In the genomic region with DNA sequence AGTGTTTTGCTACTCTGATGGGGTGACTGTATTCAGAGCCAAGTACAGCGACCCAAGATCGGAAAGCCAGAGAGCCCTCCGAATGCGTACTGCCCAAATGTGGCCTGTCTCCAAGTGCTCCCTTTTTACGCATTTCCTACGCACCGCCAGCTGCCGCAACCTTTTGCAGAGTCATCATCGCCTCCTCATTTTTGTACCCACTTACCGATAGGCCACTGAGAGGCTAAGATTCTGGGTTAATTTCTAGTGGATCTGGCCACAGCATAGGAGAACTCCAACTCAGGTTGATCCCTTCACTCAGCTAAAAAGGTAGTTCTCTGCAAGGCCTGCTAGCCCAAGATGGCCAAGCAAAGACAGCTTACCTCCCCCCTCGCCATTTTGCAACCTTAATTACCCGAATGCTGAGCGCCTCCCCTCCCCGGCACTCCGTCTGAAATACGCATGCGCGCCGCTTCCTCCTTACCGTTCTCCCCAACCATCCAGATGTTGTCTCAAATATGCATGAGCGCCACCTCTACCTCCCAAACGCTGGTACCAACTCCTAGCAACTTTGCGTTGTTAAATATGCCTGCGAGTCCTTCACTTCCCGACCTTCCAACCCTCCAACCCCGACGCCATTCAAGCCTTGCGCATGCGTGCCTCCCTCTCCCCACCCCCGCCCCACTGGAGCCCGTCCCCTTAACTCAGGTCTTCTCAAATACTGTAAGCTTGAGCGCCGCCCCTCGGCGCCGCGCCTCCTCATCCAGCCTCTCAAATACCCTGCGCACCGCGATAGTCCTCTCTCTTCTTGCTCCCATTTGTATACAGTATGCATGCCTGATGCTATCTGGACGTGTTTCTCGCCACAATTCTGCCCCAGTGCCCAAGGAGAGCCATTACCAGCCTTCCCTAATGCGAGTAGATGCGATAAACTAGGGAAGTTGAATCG, we compare ENCODE assay signal across 8 cellular contexts. TPM values are rescaled to one million over a fixed set of nuclear protein-coding genes. Genes with fewer than 3 reads are reported as not detected.
DNase-seq lines count a peak whose midpoint lies in the region; ATAC-seq and TF ChIP-seq lines count a peak whose summit lies in the region.

No MANE protein-coding gene starts in this region.

- CTCF ChIA-PET in CD8-positive, alpha-beta T cell (lab: Charles Lee) = interaction anchor here (0.6 kb wide), 1 partner anchor 407 kb away, joined by 4 read pairs; no protein-coding TSS in a partner anchor
- CTCF ChIA-PET in activated CD8-positive, alpha-beta T cell treated with anti-CD3 and anti-CD28 coated beads for 36 hours (lab: Charles Lee) = no interaction called here

- no peaks in the 10 kb centered on the region for H3K9me3 Mint-ChIP-seq in CD8-positive, alpha-beta T cell
- H3K9me3 Mint-ChIP-seq in activated CD8-positive, alpha-beta T cell treated with anti-CD3 and anti-CD28 coated beads for 36 hours = no peaks in the 10 kb centered on the region
- no peaks in the 10 kb centered on the region for H3K9me3 Mint-ChIP-seq in memory B cell

- ATAC-seq in CD8-positive, alpha-beta T cell = peak; percentile 82
- ATAC-seq in GM19452 (IDR thresholded peaks at IDR 0.05; ENCODE audit: unreplicated experiment) (peak; percentile 84), memory B cell (ENCODE audit: low read depth) (peak; percentile 86)
- ATAC-seq in activated CD8-positive, alpha-beta T cell treated with anti-CD3 and anti-CD28 coated beads for 36 hours = peak; percentile 87

- no peaks in the 10 kb centered on the region for H3K36me3 ChIP-seq in CD8-positive, alpha-beta T cell (ENCODE audit: insufficient read depth, low read length)
- H3K36me3 ChIP-seq in ectodermal cell (ENCODE audit: control insufficient read depth, insufficient read depth, low read length) = no peaks in the 10 kb centered on the region

- H3K4me3 ChIP-seq in CD8-positive, alpha-beta T cell (ENCODE audit: low read depth, low read length) = peak overlapping the region; percentile 86
- H3K4me3 ChIP-seq in ectodermal cell (ENCODE audit: insufficient read depth, low read depth, low read length) = peak overlapping the region; percentile 68

- H3K4me3 Mint-ChIP-seq in CD8-positive, alpha-beta T cell = peak overlapping the region; percentile 92
- peak overlapping the region; percentile 90 for H3K4me3 Mint-ChIP-seq in activated CD8-positive, alpha-beta T cell treated with anti-CD3 and anti-CD28 coated beads for 36 hours
- peak overlapping the region; percentile 98 for H3K4me3 Mint-ChIP-seq in memory B cell

- 0% methylated on average over 44 to 45 of the region's 45 CpGs for WGBS in ectodermal cell, 2 experiments

- H3K36me3 Mint-ChIP-seq in CD8-positive, alpha-beta T cell = peaks cover 28% of the 10 kb centered on the region
- H3K36me3 Mint-ChIP-seq in activated CD8-positive, alpha-beta T cell treated with anti-CD3 and anti-CD28 coated beads for 36 hours (ENCODE audit: low read depth) = peaks cover 17% of the 10 kb centered on the region
- H3K36me3 Mint-ChIP-seq in memory B cell = peaks cover 2% of the 10 kb centered on the region

- DNase-seq in CD8-positive, alpha-beta T cell = peak; percentile 61 to 88 (median 80)
- peak; percentile 86 for DNase-seq in HK-2 (ENCODE audit: unreplicated experiment)
- peak; percentile 91 for DNase-seq in NCI-H82 treated with DMSO at 0.1 percent for 48 hours (lab: John Stamatoyannopoulos, UW; ENCODE audit: unreplicated experiment)
- peak; percentile 90 for DNase-seq in activated CD8-positive, alpha-beta T cell treated with anti-CD3 and anti-CD28 coated beads for 36 hours
- DNase-seq in memory B cell (ENCODE audit: low spot score in 2 of 2) = peak; percentile 63 to 64
- DNase-seq in stimulated activated CD8-positive, alpha-beta memory T cell treated with anti-CD3 and anti-CD28 coated beads, Interleukin-12 subunit alpha, Interleukin-12 subunit beta, amount 100 ng/mL, for 1 hour (ENCODE audit: low read depth) = peak; percentile 66

- no peaks in the 10 kb centered on the region for H3K27me3 Mint-ChIP-seq in CD8-positive, alpha-beta T cell (ENCODE audit: low read depth)
- H3K27me3 Mint-ChIP-seq in activated CD8-positive, alpha-beta T cell treated with anti-CD3 and anti-CD28 coated beads for 36 hours = no peaks in the 10 kb centered on the region
- H3K27me3 Mint-ChIP-seq in memory B cell = no peaks in the 10 kb centered on the region

- peaks cover 20% of the 10 kb centered on the region for H3K4me1 Mint-ChIP-seq in CD8-positive, alpha-beta T cell (ENCODE audit: low read depth)
- peaks cover 12% of the 10 kb centered on the region for H3K4me1 Mint-ChIP-seq in activated CD8-positive, alpha-beta T cell treated with anti-CD3 and anti-CD28 coated beads for 36 hours (ENCODE audit: low read depth)
- H3K4me1 Mint-ChIP-seq in memory B cell = peaks cover 8% of the 10 kb centered on the region

- intact Hi-C loops in CD8-positive, alpha-beta T cell (cut with DNase I, micrococcal nuclease) = loop anchor here (1.0 to 10.0 kb wide), 11 partner anchors 50 to 1880 kb away; a partner anchor contains a TSS
- intact Hi-C loops in activated CD8-positive, alpha-beta T cell treated with anti-CD3 and anti-CD28 coated beads for 36 hours (cut with micrococcal nuclease) = no loop called here

- peaks cover 7% of the 10 kb centered on the region for H3K4me1 ChIP-seq in CD8-positive, alpha-beta T cell (ENCODE audit: insufficient read depth, low read length)
- H3K4me1 ChIP-seq in ectodermal cell (ENCODE audit: control insufficient read depth, insufficient read depth, low read length) = no peaks in the 10 kb centered on the region

- no peak for TF ChIP-seq CTCF in CD8-positive, alpha-beta T cell (IDR thresholded peaks at IDR 0.05)
- TF ChIP-seq CTCF in activated CD8-positive, alpha-beta T cell treated with anti-CD3 and anti-CD28 coated beads for 36 hours (IDR thresholded peaks at IDR 0.05) = no peak

- no peaks in the 10 kb centered on the region for H3K9me3 ChIP-seq in CD8-positive, alpha-beta T cell (ENCODE audit: low read length)
- H3K9me3 ChIP-seq in ectodermal cell (ENCODE audit: control insufficient read depth, low read length) = no peaks in the 10 kb centered on the region

- peak overlapping the region; percentile 95 for H3K27ac Mint-ChIP-seq in CD8-positive, alpha-beta T cell
- peak overlapping the region; percentile 100 for H3K27ac Mint-ChIP-seq in activated CD8-positive, alpha-beta T cell treated with anti-CD3 and anti-CD28 coated beads for 36 hours
- peak overlapping the region; percentile 87 for H3K27ac Mint-ChIP-seq in memory B cell

- H3K27me3 ChIP-seq in CD8-positive, alpha-beta T cell (ENCODE audit: insufficient read depth, low read length) = no peaks in the 10 kb centered on the region
- H3K27me3 ChIP-seq in ectodermal cell (ENCODE audit: control insufficient read depth, insufficient read depth, low read length, poor library complexity, severe bottlenecking) = no peaks in the 10 kb centered on the region

- POLR2A ChIA-PET in CD8-positive, alpha-beta T cell (lab: Charles Lee) = interaction anchor here (1.0 to 1.4 kb wide), 3 partner anchors 243 to 347 kb away, joined by 4 to 6 read pairs (median 6); a partner anchor contains a TSS
- POLR2A ChIA-PET in activated CD8-positive, alpha-beta T cell treated with anti-CD3 and anti-CD28 coated beads for 36 hours (lab: Charles Lee) = interaction anchor here (0.9 to 1.7 kb wide), 4 partner anchors 12 to 322 kb away, joined by 3 to 8 read pairs (median 4); a partner anchor contains a TSS

- H3K27ac ChIP-seq in CD8-positive, alpha-beta T cell (ENCODE audit: low read depth, low read length) = peak overlapping the region; percentile 84
- peak overlapping the region; percentile 82 for H3K27ac ChIP-seq in ectodermal cell (ENCODE audit: insufficient read depth, low read depth, low read length, poor library complexity, severe bottlenecking)

RNA-seq across cellular contexts. Expression of a gene that starts 11.8 kb away (rescaled TPM):
- total RNA-seq in CD8-positive, alpha-beta T cell = not detected
- total RNA-seq in activated CD8-positive, alpha-beta T cell treated with anti-CD3 and anti-CD28 coated beads for 36 hours = not detected
- polyA plus RNA-seq in ectodermal cell (2013, experiment 1 of 4) = not detected
- not detected for polyA plus RNA-seq in ectodermal cell (2013, experiment 2 of 4)
- not detected for polyA plus RNA-seq in ectodermal cell (2013, experiment 3 of 4)
- polyA plus RNA-seq in ectodermal cell (2013, experiment 4 of 4) = not detected

Comparison
In these comparisons a context has a peak if more than half of its experiments do, and no peak if none do; other contexts are left out.
1. Peak in every context shown above with its lines: DNase-seq, ATAC-seq, H3K4me3 ChIP-seq and H3K27ac ChIP-seq.